8 cellular contexts compared by ENCODE assay signal in the genomic region with DNA sequence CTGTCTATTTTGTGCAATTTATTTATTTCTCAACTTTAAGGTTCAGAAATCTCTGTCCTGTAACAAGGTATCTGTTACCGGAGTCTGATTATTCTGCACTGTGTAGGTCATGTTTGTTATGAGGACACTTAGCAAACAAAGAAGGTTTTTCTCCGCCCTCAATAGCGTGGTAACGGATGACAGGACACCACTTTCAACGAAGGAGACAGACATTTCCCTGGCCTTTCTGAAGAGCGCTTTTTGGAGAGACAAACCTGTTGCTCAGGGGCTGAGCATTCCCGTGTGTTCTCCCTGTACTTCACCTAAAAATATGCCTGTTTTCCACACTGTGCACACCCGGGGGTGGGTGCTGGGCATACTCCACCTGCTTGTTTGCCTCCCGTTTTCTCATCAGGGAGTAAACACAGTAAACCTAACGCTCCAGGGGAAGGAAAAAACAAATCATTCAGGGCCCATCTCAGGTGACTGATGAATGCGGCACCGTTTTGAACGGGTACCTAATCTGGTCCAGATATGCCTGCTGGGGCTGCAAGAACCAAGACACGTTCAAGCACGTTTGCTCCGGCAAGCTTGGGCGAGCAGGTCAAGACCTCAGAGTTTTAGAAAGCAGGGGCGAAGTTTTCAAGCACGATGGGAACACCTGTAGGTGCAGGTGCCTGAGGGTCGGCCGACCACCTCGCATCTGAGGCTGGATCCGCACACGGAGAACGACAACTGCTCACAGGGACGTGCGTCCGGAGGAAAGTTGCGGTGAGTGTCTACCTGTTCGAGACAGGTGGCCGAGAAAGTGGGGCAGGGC. TPM values are rescaled to one million over a fixed set of nuclear protein-coding genes. Genes with fewer than 3 reads are reported as not detected.
A peak's percentile ranks its signal among the peaks of the same experiment; 100 is the strongest.
DNase-seq lines count a peak whose midpoint lies in the region; ATAC-seq and TF ChIP-seq lines count a peak whose summit lies in the region.

No MANE protein-coding gene starts in this region.

- H3K9me3 Mint-ChIP-seq in glutamatergic neuron (ENCODE audit: unreplicated experiment) = no peaks in the 10 kb centered on the region

- intact Hi-C loops in psoas muscle (cut with DNase I) = no loop called here

- no peak overlapping the region for H3K27ac ChIP-seq in psoas muscle

- no peaks in the 10 kb centered on the region for H3K4me1 ChIP-seq in psoas muscle

- H3K27ac Mint-ChIP-seq in glutamatergic neuron (ENCODE audit: unreplicated experiment) = peak overlapping the region; percentile 55

- H3K9me3 ChIP-seq in psoas muscle = no peaks in the 10 kb centered on the region

- H3K4me3 ChIP-seq in psoas muscle = peak overlapping the region; percentile 86

- H3K4me3 Mint-ChIP-seq in glutamatergic neuron (ENCODE audit: unreplicated experiment) = peak overlapping the region; percentile 89

- peaks cover 9% of the 10 kb centered on the region for H3K27me3 Mint-ChIP-seq in glutamatergic neuron (ENCODE audit: unreplicated experiment)

- ATAC-seq in HG02870 (IDR thresholded peaks at IDR 0.05; ENCODE audit: unreplicated experiment) (peak; percentile 1), psoas muscle (no peak), HG02852 (IDR thresholded peaks at IDR 0.05; ENCODE audit: unreplicated experiment) (no peak), GM18870 (IDR thresholded peaks at IDR 0.05; ENCODE audit: unreplicated experiment) (no peak)

- TF ChIP-seq CTCF in glutamatergic neuron (IDR thresholded peaks at IDR 0.05; ENCODE audit: partially characterized antibody, unreplicated experiment) = no peak
- no peak for TF ChIP-seq CTCF in psoas muscle (IDR thresholded peaks at IDR 0.05)

- 23 to 32% (median 29%) methylated on average over 31 of the region's 31 CpGs for WGBS in psoas muscle, 3 donors

- H3K36me3 Mint-ChIP-seq in glutamatergic neuron (ENCODE audit: unreplicated experiment) = no peaks in the 10 kb centered on the region

- no peaks in the 10 kb centered on the region for H3K27me3 ChIP-seq in psoas muscle (ENCODE audit: insufficient read depth in 3 of 3, low read length in 2 of 3)

- H3K36me3 ChIP-seq in psoas muscle (ENCODE audit: insufficient read depth in 1 of 2, low read depth in 1 of 2) = no peaks in the 10 kb centered on the region

- H3K4me1 Mint-ChIP-seq in glutamatergic neuron (ENCODE audit: low read depth, unreplicated experiment) = peaks cover 9% of the 10 kb centered on the region

- DNase-seq in COLO668 (lab: John Stamatoyannopoulos, UW; ENCODE audit: unreplicated experiment) (peak; percentile 61), glutamatergic neuron (no peak), psoas muscle (no peak), SW 1271 (lab: John Stamatoyannopoulos, UW) (no peak)
- peak; percentile 27 for DNase-seq in activated CD4-positive, alpha-beta T cell treated with anti-CD3 and anti-CD28 coated beads for 48 hours

RNA-seq across cellular contexts. Expression of a gene that starts 0.9 kb away (rescaled TPM):
- 6.3 TPM for total RNA-seq in glutamatergic neuron (ENCODE audit: unreplicated experiment)
- total RNA-seq in psoas muscle = 100 to 1,000 TPM in 3 of 4 donors, 10 to 100 TPM in 1; 63.2 to 252 (median 187) TPM
- polyA plus RNA-seq in psoas muscle = 100 to 1,000 TPM in 2 of 3 donors, 1 to 10 TPM in 1; 2.1 to 235 (median 191) TPM

Comparison
In these comparisons a context has a peak if more than half of its experiments do, and no peak if none do; other contexts are left out.
1. DNase-seq: peak in COLO668 (single experiment) and activated CD4-positive, alpha-beta T cell treated with anti-CD3 and anti-CD28 coated beads for 48 hours (single experiment); none in glutamatergic neuron (single experiment), psoas muscle (0 of 2) and SW 1271 (0 of 2).